Comparison of ENCODE assay signal across 1 cellular context in the genomic region with DNA sequence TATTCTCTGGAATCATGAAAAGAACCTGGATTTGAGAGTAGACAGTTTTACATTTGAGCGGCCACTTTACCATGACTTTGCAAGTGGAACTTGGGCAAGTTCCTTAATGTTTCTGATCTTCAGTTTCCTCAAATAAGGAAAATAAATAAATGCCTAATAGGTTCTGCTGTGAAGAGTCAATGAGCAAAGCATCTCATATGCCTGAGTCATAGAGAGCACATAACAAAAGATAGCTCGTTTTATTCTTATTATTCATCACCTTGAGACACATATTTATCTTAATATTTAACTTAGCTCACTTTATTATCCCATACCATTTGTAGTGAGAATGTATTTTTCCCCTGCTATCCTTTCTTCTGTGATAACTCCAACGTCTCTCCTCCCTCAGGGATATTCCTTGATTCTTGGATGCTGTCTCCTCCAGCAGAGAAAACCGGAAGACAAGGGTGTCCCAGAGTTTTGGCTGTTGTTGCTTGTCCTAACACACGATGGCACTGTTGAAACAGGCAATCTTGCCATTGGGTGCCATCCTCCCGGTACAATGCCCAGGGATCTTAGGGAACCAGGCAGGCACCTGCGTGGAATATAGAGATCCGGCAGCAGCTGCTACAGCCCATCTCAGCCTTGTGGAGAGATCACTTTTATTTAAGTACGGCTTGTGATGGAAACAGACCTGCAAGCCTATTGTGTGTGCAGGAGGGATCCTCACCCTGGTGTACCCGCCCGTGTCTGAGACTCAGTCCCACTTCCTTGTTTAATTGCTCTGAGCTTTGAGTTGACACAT.
TF ChIP-seq lines count a peak whose summit lies in the region.

No MANE protein-coding gene starts in this region.

TF ChIP-seq in GM23338, 12 proteins besides CTCF, POLR2A, EP300 and RAD21 (continued from another document):
- TF ChIP-seq, protein P1, sequence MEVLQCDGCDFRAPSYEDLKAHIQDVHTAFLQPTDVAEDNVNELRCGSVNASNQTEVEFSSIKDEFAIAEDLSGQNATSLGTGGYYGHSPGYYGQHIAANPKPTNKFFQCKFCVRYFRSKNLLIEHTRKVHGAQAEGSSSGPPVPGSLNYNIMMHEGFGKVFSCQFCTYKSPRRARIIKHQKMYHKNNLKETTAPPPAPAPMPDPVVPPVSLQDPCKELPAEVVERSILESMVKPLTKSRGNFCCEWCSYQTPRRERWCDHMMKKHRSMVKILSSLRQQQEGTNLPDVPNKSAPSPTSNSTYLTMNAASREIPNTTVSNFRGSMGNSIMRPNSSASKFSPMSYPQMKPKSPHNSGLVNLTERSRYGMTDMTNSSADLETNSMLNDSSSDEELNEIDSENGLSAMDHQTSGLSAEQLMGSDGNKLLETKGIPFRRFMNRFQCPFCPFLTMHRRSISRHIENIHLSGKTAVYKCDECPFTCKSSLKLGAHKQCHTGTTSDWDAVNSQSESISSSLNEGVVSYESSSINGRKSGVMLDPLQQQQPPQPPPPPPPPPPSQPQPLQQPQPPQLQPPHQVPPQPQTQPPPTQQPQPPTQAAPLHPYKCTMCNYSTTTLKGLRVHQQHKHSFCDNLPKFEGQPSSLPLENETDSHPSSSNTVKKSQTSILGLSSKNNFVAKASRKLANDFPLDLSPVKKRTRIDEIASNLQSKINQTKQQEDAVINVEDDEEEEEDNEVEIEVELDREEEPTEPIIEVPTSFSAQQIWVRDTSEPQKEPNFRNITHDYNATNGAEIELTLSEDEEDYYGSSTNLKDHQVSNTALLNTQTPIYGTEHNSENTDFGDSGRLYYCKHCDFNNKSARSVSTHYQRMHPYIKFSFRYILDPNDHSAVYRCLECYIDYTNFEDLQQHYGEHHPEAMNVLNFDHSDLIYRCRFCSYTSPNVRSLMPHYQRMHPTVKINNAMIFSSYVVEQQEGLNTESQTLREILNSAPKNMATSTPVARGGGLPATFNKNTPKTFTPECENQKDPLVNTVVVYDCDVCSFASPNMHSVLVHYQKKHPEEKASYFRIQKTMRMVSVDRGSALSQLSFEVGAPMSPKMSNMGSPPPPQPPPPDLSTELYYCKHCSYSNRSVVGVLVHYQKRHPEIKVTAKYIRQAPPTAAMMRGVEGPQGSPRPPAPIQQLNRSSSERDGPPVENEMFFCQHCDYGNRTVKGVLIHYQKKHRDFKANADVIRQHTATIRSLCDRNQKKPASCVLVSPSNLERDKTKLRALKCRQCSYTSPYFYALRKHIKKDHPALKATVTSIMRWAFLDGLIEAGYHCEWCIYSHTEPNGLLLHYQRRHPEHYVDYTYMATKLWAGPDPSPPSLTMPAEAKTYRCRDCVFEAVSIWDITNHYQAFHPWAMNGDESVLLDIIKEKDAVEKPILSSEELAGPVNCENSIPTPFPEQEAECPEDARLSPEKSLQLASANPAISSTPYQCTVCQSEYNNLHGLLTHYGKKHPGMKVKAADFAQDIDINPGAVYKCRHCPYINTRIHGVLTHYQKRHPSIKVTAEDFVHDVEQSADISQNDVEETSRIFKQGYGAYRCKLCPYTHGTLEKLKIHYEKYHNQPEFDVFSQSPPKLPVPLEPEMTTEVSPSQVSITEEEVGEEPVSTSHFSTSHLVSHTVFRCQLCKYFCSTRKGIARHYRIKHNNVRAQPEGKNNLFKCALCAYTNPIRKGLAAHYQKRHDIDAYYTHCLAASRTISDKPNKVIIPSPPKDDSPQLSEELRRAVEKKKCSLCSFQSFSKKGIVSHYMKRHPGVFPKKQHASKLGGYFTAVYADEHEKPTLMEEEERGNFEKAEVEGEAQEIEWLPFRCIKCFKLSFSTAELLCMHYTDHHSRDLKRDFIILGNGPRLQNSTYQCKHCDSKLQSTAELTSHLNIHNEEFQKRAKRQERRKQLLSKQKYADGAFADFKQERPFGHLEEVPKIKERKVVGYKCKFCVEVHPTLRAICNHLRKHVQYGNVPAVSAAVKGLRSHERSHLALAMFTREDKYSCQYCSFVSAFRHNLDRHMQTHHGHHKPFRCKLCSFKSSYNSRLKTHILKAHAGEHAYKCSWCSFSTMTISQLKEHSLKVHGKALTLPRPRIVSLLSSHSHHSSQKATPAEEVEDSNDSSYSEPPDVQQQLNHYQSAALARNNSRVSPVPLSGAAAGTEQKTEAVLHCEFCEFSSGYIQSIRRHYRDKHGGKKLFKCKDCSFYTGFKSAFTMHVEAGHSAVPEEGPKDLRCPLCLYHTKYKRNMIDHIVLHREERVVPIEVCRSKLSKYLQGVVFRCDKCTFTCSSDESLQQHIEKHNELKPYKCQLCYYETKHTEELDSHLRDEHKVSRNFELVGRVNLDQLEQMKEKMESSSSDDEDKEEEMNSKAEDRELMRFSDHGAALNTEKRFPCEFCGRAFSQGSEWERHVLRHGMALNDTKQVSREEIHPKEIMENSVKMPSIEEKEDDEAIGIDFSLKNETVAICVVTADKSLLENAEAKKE (CRISPR knock-in tag; IDR thresholded peaks at IDR 0.05), result no peak
- TF ChIP-seq ZNF114 (CRISPR knock-in tag; IDR thresholded peaks at IDR 0.05) (no peak), NANOG (IDR thresholded peaks at IDR 0.05; ENCODE audit: borderline replicate concordance) (no peak), CREB1 (CRISPR knock-in tag; IDR thresholded peaks at IDR 0.05; ENCODE audit: low read depth) (no peak), EZH2 (IDR thresholded peaks at IDR 0.05; ENCODE audit: low read depth, unreplicated experiment) (no peak), POLR2AphosphoS5 (IDR thresholded peaks at IDR 0.05; ENCODE audit: low read depth) (no peak)
- TF ChIP-seq, protein P2, sequence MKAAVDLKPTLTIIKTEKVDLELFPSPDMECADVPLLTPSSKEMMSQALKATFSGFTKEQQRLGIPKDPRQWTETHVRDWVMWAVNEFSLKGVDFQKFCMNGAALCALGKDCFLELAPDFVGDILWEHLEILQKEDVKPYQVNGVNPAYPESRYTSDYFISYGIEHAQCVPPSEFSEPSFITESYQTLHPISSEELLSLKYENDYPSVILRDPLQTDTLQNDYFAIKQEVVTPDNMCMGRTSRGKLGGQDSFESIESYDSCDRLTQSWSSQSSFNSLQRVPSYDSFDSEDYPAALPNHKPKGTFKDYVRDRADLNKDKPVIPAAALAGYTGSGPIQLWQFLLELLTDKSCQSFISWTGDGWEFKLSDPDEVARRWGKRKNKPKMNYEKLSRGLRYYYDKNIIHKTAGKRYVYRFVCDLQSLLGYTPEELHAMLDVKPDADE (IDR thresholded peaks at IDR 0.05), result no peak
